In genomic region chr10:10765017-10765416, GRCh38 we compare ENCODE assay signal across 11 cellular contexts.
"Had no signal": no experiment of that assay in that cellular context is flagged by ENCODE, and none has a peak within 500 bp of the region (broad histone marks: within the 10 kb centered on the region; RNA-seq: fewer than 3 reads in every experiment).

No MANE protein-coding gene starts in this region.

- H3K27ac ChIP-seq: GM23248 had no signal

- H3K4me3 ChIP-seq: GM23248, GM23338, HAP-1 had no signal

- DNase-seq: GM23248, GOT3, H7, H9, HCEC 1CT, HFFc6 had no signal

- H3K4me2 ChIP-seq: GM23338 had no signal

- H3K9me3 ChIP-seq: HAP-1 had no signal

- ATAC-seq: GM23338, HCT116 had no signal

- H2AFZ ChIP-seq: GM23248, GM23338 had no signal

- H3K4me1 ChIP-seq: HAP-1 had no signal

- H3K36me3 ChIP-seq: HAP-1 had no signal

- FAIRE-seq: H1, H54 had no signal
